Comparison of ENCODE assay signal across 13 cellular contexts in genomic region chr4:143990717-143991116, GRCh38. TPM values are rescaled to one million over a fixed set of nuclear protein-coding genes. Genes with fewer than 3 reads are reported as not detected.
"Had no signal": no experiment of that assay in that cellular context is flagged by ENCODE, and none has a peak within 500 bp of the region (broad histone marks: within the 10 kb centered on the region; RNA-seq: fewer than 3 reads in every experiment).

No MANE protein-coding gene starts in this region.

RNA-seq across cellular contexts. Expression of gene GYPB, which starts 28.5 kb away (rescaled TPM):
- total RNA-seq: activated B cell treated with CpG ODN at 0.5 μM for 24 hours; activated CD4-positive, alpha-beta memory T cell treated with anti-CD3 and anti-CD28 coated beads for 36 hours; activated CD4-positive, alpha-beta memory T cell treated with anti-CD3 and anti-CD28 coated beads, Interleukin-2, amount 10 ng/mL, durations not matched to agents 7 days and 5 days; activated CD4-positive, alpha-beta T cell treated with anti-CD3 and anti-CD28 coated beads, Interleukin-2, amount 10 ng/mL, durations not matched to agents 24 days and 14 days; activated CD4-positive, alpha-beta T cell treated with anti-CD3 and anti-CD28 coated beads, Interleukin-2, amount 10 ng/mL, durations not matched to agents 7 days and 5 days; activated CD8-positive, alpha-beta memory T cell treated with anti-CD3 and anti-CD28 coated beads for 36 hours; activated CD8-positive, alpha-beta T cell treated with anti-CD3 and anti-CD28 coated beads for 36 hours; activated CD8-positive, alpha-beta T cell treated with anti-CD3 and anti-CD28 coated beads, Interleukin-2, amount 10 ng/mL, durations not matched to agents 7 days and 5 days; T-cell; T-helper 1 cell treated with Interleukin-12 subunit alpha and Interleukin-12 subunit beta and Interleukin-4 antibody, amounts not matched to agents 30 ng/mL and 1 ng/mL, for 36 hours; T-helper 17 cell; T-helper 2 cell treated with Interferon-gamma antibody and Interleukin-4, amounts not matched to agents 100 ng/mL and 5 ng/mL, for 36 hours; WTC11 had no signal
